Comparison of ENCODE assay signal across 32 cellular contexts in the genomic region with DNA sequence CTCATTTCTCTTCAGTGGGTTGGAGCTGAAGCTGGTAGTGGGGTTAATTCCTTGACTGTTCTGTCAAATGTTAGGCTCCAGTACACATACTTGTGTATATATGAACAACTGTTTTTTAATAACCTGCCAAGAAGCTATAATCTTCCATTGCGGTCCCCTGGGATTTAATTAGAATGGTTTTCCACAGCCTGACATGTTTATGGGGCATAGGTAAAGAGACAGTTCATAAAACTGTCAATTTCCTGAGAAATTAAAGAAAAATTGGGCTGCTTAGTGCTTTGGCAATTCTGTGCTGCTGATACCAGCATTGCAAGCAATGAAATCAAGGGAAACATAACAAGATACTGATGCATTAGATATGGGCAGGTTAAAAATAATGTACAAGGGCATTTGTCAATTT.
"Had no signal": no experiment of that assay in that cellular context is flagged by ENCODE, and none has a peak within 500 bp of the region (broad histone marks: within the 10 kb centered on the region; RNA-seq: fewer than 3 reads in every experiment).

No MANE protein-coding gene starts in this region.

- DNase-seq: activated CD4-positive, alpha-beta T cell treated with anti-CD3 and anti-CD28 coated beads for 1 hour; activated CD4-positive, alpha-beta T cell treated with anti-CD3 and anti-CD28 coated beads, Interleukin-2, amount 10 ng/mL, durations not matched to agents 24 days and 14 days; activated CD4-positive, alpha-beta T cell treated with anti-CD3 and anti-CD28 coated beads, Interleukin-2, amount 50 U/mL, for 4 hours; activated CD4-positive, CD25-positive, alpha-beta regulatory T cell; activated CD8-positive, alpha-beta T cell treated with anti-CD3 and anti-CD28 coated beads for 36 hours; activated effector memory CD4-positive, alpha-beta T cell treated with anti-CD3 and anti-CD28 coated beads, Interleukin-2, amount 50 U/mL, for 16 hours; activated naive CD4-positive, alpha-beta T cell; activated naive CD4-positive, alpha-beta T cell treated with anti-CD3 and anti-CD28 coated beads, Interleukin-2, amount 50 U/mL, for 16 hours; activated naive CD8-positive, alpha-beta T cell treated with anti-CD3 and anti-CD28 coated beads for 36 hours; activated T-cell treated with anti-CD3 and anti-CD28 coated beads, Interleukin-2, amount 50 U/mL, for 1 hour; activated T-cell treated with anti-CD3 and anti-CD28 coated beads, Interleukin-2, amount 50 U/mL, for 72 hours; amniotic stem cell; aorta; brain microvascular endothelial cell; central memory CD4-positive, alpha-beta T cell; Karpas-422; KBM-7; NCI-H1105; NCI-H1436 treated with DMSO at 0.1 percent for 48 hours; NCI-H1694 treated with DMSO at 0.1 percent for 48 hours; NCI-H2029; NCI-H446; NCI-H510A treated with DMSO at 0.1 percent for 48 hours; NCI-H526 treated with DMSO at 0.1 percent for 48 hours; NCI-H82; NK-92 treated with Interleukin-12 subunit alpha and Interleukin-12 subunit beta, amount 100 ng/mL, for 24 hours; PC-9; SIG-M5; T1000; WERI-Rb-1 had no signal

- FAIRE-seq: colon, RCC 7860 had no signal
